In the genomic region with DNA sequence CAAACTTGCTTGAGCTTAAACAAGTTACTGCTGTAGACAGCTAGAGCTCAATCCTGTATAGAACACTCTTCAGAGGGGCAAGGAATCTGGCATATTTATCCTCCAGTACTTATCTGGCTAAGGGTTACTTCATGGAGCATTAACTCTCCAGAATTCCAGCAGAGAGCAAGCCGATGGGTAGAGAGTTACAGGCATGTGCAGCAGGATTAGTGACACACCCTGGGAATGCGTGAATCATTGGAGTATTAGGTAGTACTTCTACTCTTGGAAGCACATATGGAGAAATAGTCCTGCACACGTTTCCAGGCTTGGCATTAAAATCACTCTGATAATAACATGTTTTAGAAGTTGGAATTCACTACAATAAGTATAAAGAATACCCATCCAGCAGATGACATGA, we compare ENCODE assay signal across 27 cellular contexts. TPM values are rescaled to one million over a fixed set of nuclear protein-coding genes. Genes with fewer than 3 reads are reported as not detected.
"Had no signal": no experiment of that assay in that cellular context is flagged by ENCODE, and none has a peak within 500 bp of the region (broad histone marks: within the 10 kb centered on the region; RNA-seq: fewer than 3 reads in every experiment).

No MANE protein-coding gene starts in this region.

- H3K36me3 ChIP-seq: adrenal gland, breast epithelium had no signal

- DNase-seq: activated CD4-positive, alpha-beta T cell treated with anti-CD3 and anti-CD28 coated beads for 4 hours; activated CD4-positive, alpha-beta T cell treated with anti-CD3 and anti-CD28 coated beads, Interleukin-2, amount 50 U/mL, for 4 hours; activated CD8-positive, alpha-beta memory T cell treated with anti-CD3 and anti-CD28 coated beads, Interleukin-2, amount 50 U/mL, for 48 hours; activated CD8-positive, alpha-beta T cell treated with anti-CD3 and anti-CD28 coated beads, Interleukin-2, amount 10 ng/mL, durations not matched to agents 7 days and 5 days; activated naive CD4-positive, alpha-beta T cell treated with anti-CD3 and anti-CD28 coated beads, Interleukin-2, amount 50 U/mL, for 16 hours; activated naive CD8-positive, alpha-beta T cell treated with anti-CD3 and anti-CD28 coated beads, Interleukin-2, amount 10 ng/mL, durations not matched to agents 7 days and 5 days; activated T-cell treated with anti-CD3 and anti-CD28 coated beads, Interleukin-2, amount 50 U/mL, for 1 hour; adrenal gland; aorta; central memory CD4-positive, alpha-beta T cell; Kasumi-1; NCI-H1092; NCI-H1417; NCI-H1694; NCI-H2029; NCI-H2107; NCI-H2171 treated with DMSO at 0.1 percent for 48 hours; NCI-H345; NCI-H510A; NCI-H526 treated with DMSO at 0.1 percent for 48 hours; NCI-H82; SHP77 treated with DMSO at 0.1 percent for 48 hours had no signal

- H3K27me3 ChIP-seq: adrenal gland, breast epithelium had no signal

- H3K9me3 ChIP-seq: adrenal gland, breast epithelium had no signal

- ATAC-seq: activated CD4-positive, CD25-positive, alpha-beta regulatory T cell treated with anti-CD3 and anti-CD28 coated beads, Interleukin-2, amount 50 U/mL, for 24 hours; activated CD8-positive, alpha-beta T cell treated with anti-CD3 and anti-CD28 coated beads, Interleukin-2, amount 10 ng/mL, durations not matched to agents 7 days and 5 days; Panc1 had no signal

- H3K4me3 ChIP-seq: adrenal gland, breast epithelium had no signal

RNA-seq across cellular contexts. Expression of gene GRXCR1, which starts 35.4 kb away (rescaled TPM):
- total RNA-seq: activated CD8-positive, alpha-beta T cell treated with anti-CD3 and anti-CD28 coated beads, Interleukin-2, amount 10 ng/mL, durations not matched to agents 7 days and 5 days; activated naive CD8-positive, alpha-beta T cell treated with anti-CD3 and anti-CD28 coated beads, Interleukin-2, amount 10 ng/mL, durations not matched to agents 7 days and 5 days; adrenal gland; aorta; breast epithelium; OCI-LY7; SK-MEL-5 had no signal
